24 cellular contexts compared by ENCODE assay signal in the genomic region with DNA sequence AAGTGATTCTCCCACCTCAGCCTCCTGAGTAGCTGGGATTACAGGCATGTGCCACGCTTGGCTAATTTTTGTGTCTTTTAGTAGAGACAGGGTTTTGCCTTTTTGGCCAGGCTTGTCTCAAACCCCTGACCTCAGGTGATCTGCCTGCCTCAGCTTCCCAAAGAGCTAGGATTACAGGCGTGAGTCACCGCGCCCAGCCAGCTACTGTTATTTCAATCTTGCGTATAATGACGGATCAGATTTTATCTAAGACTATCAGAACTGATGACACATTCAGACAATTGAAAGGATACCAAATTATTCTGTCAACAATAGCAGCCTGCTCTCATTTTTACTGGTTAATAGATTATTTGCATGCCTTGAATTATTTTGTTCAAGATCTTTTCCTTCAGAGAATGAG.
"Had no signal": no experiment of that assay in that cellular context is flagged by ENCODE, and none has a peak within 500 bp of the region (broad histone marks: within the 10 kb centered on the region; RNA-seq: fewer than 3 reads in every experiment).

No MANE protein-coding gene starts in this region.

- H3K27ac Mint-ChIP-seq: activated CD4-positive, alpha-beta T cell treated with anti-CD3 and anti-CD28 coated beads, Interleukin-2, amount 10 ng/mL, durations not matched to agents 7 days and 5 days; activated CD8-positive, alpha-beta T cell treated with anti-CD3 and anti-CD28 coated beads, Interleukin-2, amount 10 ng/mL, durations not matched to agents 7 days and 5 days; activated naive CD4-positive, alpha-beta T cell treated with anti-CD3 and anti-CD28 coated beads, Interleukin-2, amount 50 U/mL, for 72 hours; activated T-helper 1 cell treated with anti-CD3 and anti-CD28 coated beads, Interleukin-12 subunit alpha, Interleukin-12 subunit beta, Interleukin-2, Interleukin-4 antibody, amounts not matched to agents 30 ng/mL and 10 ng/mL and 1 ng/mL, durations not matched to agents 14 hours and 24 hours and 36 hours; mesothelial cell of epicardium; naive thymus-derived CD8-positive, alpha-beta T cell; neural progenitor cell; stimulated activated effector memory CD8-positive, alpha-beta T cell treated with anti-CD3 and anti-CD28 coated beads, Interleukin-12 subunit alpha, Interleukin-12 subunit beta, amount 100 ng/mL, for 72 hours; stimulated activated naive CD8-positive, alpha-beta T cell treated with anti-CD3 and anti-CD28 coated beads, Interleukin-15, amount 100 ng/mL, for 72 hours had no signal

- H3K4me3 Mint-ChIP-seq: activated CD4-positive, alpha-beta T cell treated with anti-CD3 and anti-CD28 coated beads, Interleukin-2, amount 10 ng/mL, durations not matched to agents 7 days and 5 days; activated CD8-positive, alpha-beta T cell treated with anti-CD3 and anti-CD28 coated beads, Interleukin-2, amount 10 ng/mL, durations not matched to agents 7 days and 5 days; activated T-helper 1 cell treated with anti-CD3 and anti-CD28 coated beads, Interleukin-12 subunit alpha, Interleukin-12 subunit beta, Interleukin-2, Interleukin-4 antibody, amounts not matched to agents 30 ng/mL and 10 ng/mL and 1 ng/mL, durations not matched to agents 14 hours and 24 hours and 36 hours; central memory CD8-positive, alpha-beta T cell; mesothelial cell of epicardium; naive thymus-derived CD8-positive, alpha-beta T cell; neural progenitor cell; stimulated activated effector memory CD8-positive, alpha-beta T cell treated with anti-CD3 and anti-CD28 coated beads, Interleukin-12 subunit alpha, Interleukin-12 subunit beta, amount 100 ng/mL, for 72 hours; stimulated activated naive CD8-positive, alpha-beta T cell treated with anti-CD3 and anti-CD28 coated beads, Interleukin-15, amount 100 ng/mL, for 72 hours had no signal

- H3K4me1 Mint-ChIP-seq: activated CD4-positive, alpha-beta T cell treated with anti-CD3 and anti-CD28 coated beads, Interleukin-2, amount 10 ng/mL, durations not matched to agents 7 days and 5 days; central memory CD8-positive, alpha-beta T cell; mesothelial cell of epicardium; naive thymus-derived CD8-positive, alpha-beta T cell; stimulated activated effector memory CD8-positive, alpha-beta T cell treated with anti-CD3 and anti-CD28 coated beads, Interleukin-12 subunit alpha, Interleukin-12 subunit beta, amount 100 ng/mL, for 72 hours; stimulated activated naive CD8-positive, alpha-beta T cell treated with anti-CD3 and anti-CD28 coated beads, Interleukin-15, amount 100 ng/mL, for 72 hours had no signal

- H3K9me3 ChIP-seq: ascending aorta, colonic mucosa, right lobe of liver had no signal

- ATAC-seq: activated CD8-positive, alpha-beta T cell treated with anti-CD3 and anti-CD28 coated beads, Interleukin-2, amount 10 ng/mL, durations not matched to agents 7 days and 5 days; activated naive CD4-positive, alpha-beta T cell treated with anti-CD3 and anti-CD28 coated beads, Interleukin-2, amount 50 U/mL, for 72 hours; heart right ventricle; left lobe of liver; naive thymus-derived CD8-positive, alpha-beta T cell; right lobe of liver; stimulated activated effector memory CD8-positive, alpha-beta T cell treated with anti-CD3 and anti-CD28 coated beads, Interleukin-12 subunit alpha, Interleukin-12 subunit beta, amount 100 ng/mL, for 72 hours; stimulated activated naive CD8-positive, alpha-beta T cell treated with anti-CD3 and anti-CD28 coated beads, Interleukin-15, amount 100 ng/mL, for 72 hours had no signal

- H3K4me1 ChIP-seq: ascending aorta, breast epithelium, colonic mucosa, heart right ventricle, neural progenitor cell, right lobe of liver, suprapubic skin, tibial nerve had no signal

- H3K4me3 ChIP-seq: ascending aorta, breast epithelium, colonic mucosa, heart right ventricle, neural progenitor cell, right lobe of liver, skin epidermis, suprapubic skin, tibial nerve had no signal

- H3K27ac ChIP-seq: ascending aorta, breast epithelium, colonic mucosa, epithelial cell of prostate, heart right ventricle, neural progenitor cell, right lobe of liver, skin epidermis, suprapubic skin, tibial nerve, WERI-Rb-1 had no signal

- H3K27me3 ChIP-seq: ascending aorta, breast epithelium, colonic mucosa, heart right ventricle, neural progenitor cell, right lobe of liver, suprapubic skin, tibial nerve had no signal

- H3K36me3 Mint-ChIP-seq: activated naive CD4-positive, alpha-beta T cell treated with anti-CD3 and anti-CD28 coated beads, Interleukin-2, amount 50 U/mL, for 72 hours; mesothelial cell of epicardium; naive thymus-derived CD8-positive, alpha-beta T cell; stimulated activated effector memory CD8-positive, alpha-beta T cell treated with anti-CD3 and anti-CD28 coated beads, Interleukin-12 subunit alpha, Interleukin-12 subunit beta, amount 100 ng/mL, for 72 hours had no signal

- DNase-seq: activated CD4-positive, alpha-beta T cell treated with anti-CD3 and anti-CD28 coated beads, Interleukin-2, amount 10 ng/mL, durations not matched to agents 7 days and 5 days; activated CD4-positive, CD25-positive, alpha-beta regulatory T cell treated with anti-CD3 and anti-CD28 coated beads, Interleukin-2, amount 50 U/mL, for 72 hours; activated CD8-positive, alpha-beta T cell treated with anti-CD3 and anti-CD28 coated beads, Interleukin-2, amount 10 ng/mL, durations not matched to agents 7 days and 5 days; activated gamma-delta T cell; colonic mucosa; heart right ventricle; naive thymus-derived CD8-positive, alpha-beta T cell; right lobe of liver; stimulated activated CD4-positive, alpha-beta T cell treated with anti-CD3 and anti-CD28 coated beads, Interleukin-2, amount 100 ng/mL, for 24 hours; stimulated activated naive CD8-positive, alpha-beta T cell treated with anti-CD3 and anti-CD28 coated beads, Interleukin-15, amount 100 ng/mL, for 72 hours; WERI-Rb-1 had no signal

- H3K36me3 ChIP-seq: ascending aorta, breast epithelium, colonic mucosa, heart right ventricle, neural progenitor cell, right lobe of liver, suprapubic skin, tibial nerve, WERI-Rb-1 had no signal

- H3K27me3 Mint-ChIP-seq: activated CD4-positive, alpha-beta T cell treated with anti-CD3 and anti-CD28 coated beads, Interleukin-2, amount 10 ng/mL, durations not matched to agents 7 days and 5 days; central memory CD8-positive, alpha-beta T cell; stimulated activated naive CD8-positive, alpha-beta T cell treated with anti-CD3 and anti-CD28 coated beads, Interleukin-15, amount 100 ng/mL, for 72 hours had no signal
